19 cellular contexts compared by ENCODE assay signal in genomic region chr17:81176656-81177055, GRCh38. TPM values are rescaled to one million over a fixed set of nuclear protein-coding genes. Genes with fewer than 3 reads are reported as not detected.
DNase-seq lines count a peak whose midpoint lies in the region; ATAC-seq and TF ChIP-seq lines count a peak whose summit lies in the region.
"Had no signal": no experiment of that assay in that cellular context is flagged by ENCODE, and none has a peak within 500 bp of the region (broad histone marks: within the 10 kb centered on the region; RNA-seq: fewer than 3 reads in every experiment).

No MANE protein-coding gene starts in this region.

- H3F3A ChIP-seq in SK-N-SH (replicated peaks; ENCODE audit: insufficient read depth) = peaks cover 3% of the 10 kb centered on the region

- ATAC-seq in GM18858 (IDR thresholded peaks at IDR 0.05; ENCODE audit: unreplicated experiment) (no peak), GM19035 (IDR thresholded peaks at IDR 0.05; ENCODE audit: unreplicated experiment) (no peak)
- ATAC-seq: GM23338, K562 had no signal

- TF ChIP-seq RAD21 in SK-N-SH (IDR thresholded peaks at IDR 0.05; ENCODE audit: low read length) = no peak

- no peak for TF ChIP-seq EP300 in SK-N-SH (IDR thresholded peaks at IDR 0.05; ENCODE audit: borderline replicate concordance in 1 of 2, low read depth in 1 of 2, low read length in 1 of 2)

- H3K4me3 ChIP-seq in AG10803 (ENCODE audit: low read length) = no peak overlapping the region
- H3K4me3 ChIP-seq in SK-N-SH (ENCODE audit: low read depth in 2 of 2, low read length in 1 of 2) = no peak overlapping the region
- H3K4me3 ChIP-seq in tibial artery = no peak overlapping the region
- H3K4me3 ChIP-seq: GM23338, K562, PC-9 had no signal

- H3K4me1 ChIP-seq in SK-N-SH (ENCODE audit: control insufficient read depth in 1 of 2, insufficient read depth in 2 of 2, low read depth in 1 of 2, low read length in 1 of 2) (peaks cover 0 to 6% of the 10 kb centered on the region in 2 experiments; a peak in 1 of 4 replicates), tibial artery (no peaks in the 10 kb centered on the region)

- H2AFZ ChIP-seq in SK-N-SH (ENCODE audit: low read depth) = no peak overlapping the region
- H2AFZ ChIP-seq: GM23338, PC-9 had no signal

- no peak overlapping the region for H3K9ac ChIP-seq in SK-N-SH

- DNase-seq in AG10803 (ENCODE audit: low read depth) (peak; percentile 9), HCEC 1CT (peak; percentile 11), SK-N-SH (no peak), fibroblast of peridontal ligament (ENCODE audit: extremely low read depth) (peak; percentile 13), SIG-M5 (lab: John Stamatoyannopoulos, UW) (no peak), tibial artery (no peak)
- DNase-seq: ACHN; Calu3; CD4-positive, CD25-positive, alpha-beta regulatory T cell; DMS79 treated with DMSO at 0.1 percent for 48 hours; NCI-H1436 treated with DMSO at 0.1 percent for 48 hours; NCI-H2029 treated with DMSO at 0.1 percent for 48 hours; NCI-H510A treated with DMSO at 0.1 percent for 48 hours; PC-9 had no signal

- TF ChIP-seq CTCF in AG10803 (conservative IDR thresholded peaks at IDR 0.05; ENCODE audit: low read length) = no peak
- TF ChIP-seq CTCF in SK-N-SH (IDR thresholded peaks at IDR 0.05) = peak; percentile 39
- no peak for TF ChIP-seq CTCF in tibial artery (IDR thresholded peaks at IDR 0.05)

- CTCF ChIA-PET in SK-N-SH (lab: Yijun Ruan, JAX) = interaction anchor here (1.4 to 3.2 kb wide), 3 partner anchors 24 to 35 kb away, joined by 3 to 11 read pairs (median 5); no protein-coding TSS in a partner anchor

- POLR2A ChIA-PET in SK-N-SH (lab: Yijun Ruan, JAX) = no interaction called here

- H3K36me3 ChIP-seq in SK-N-SH (replicated peaks in 1 of 2; ENCODE audit: control insufficient read depth in 1 of 2, insufficient read depth in 2 of 2, low read length in 1 of 2) (no peaks in the 10 kb centered on the region), tibial artery (no peaks in the 10 kb centered on the region)

- intact Hi-C loops in tibial artery (cut with DNase I; ENCODE audit: low total_unique reads) = no loop called here

- no peak overlapping the region for H3K4me2 ChIP-seq in SK-N-SH
- H3K4me2 ChIP-seq: GM23338, PC-9 had no signal

- 0 out of 2 replicates have a peak, but pooled peaks cover 7% of the 10 kb centered on the region for H3K9me3 ChIP-seq in SK-N-SH
- H3K9me3 ChIP-seq in tibial artery = no peaks in the 10 kb centered on the region

- H3K79me2 ChIP-seq in SK-N-SH (ENCODE audit: insufficient read depth) = no peaks in the 10 kb centered on the region

- no peaks in the 10 kb centered on the region for H3K9me2 ChIP-seq in SK-N-SH

- H3K27ac ChIP-seq in SK-N-SH (ENCODE audit: low read depth in 2 of 2, low read length in 1 of 2) (no peak overlapping the region), tibial artery (no peak overlapping the region)
- H3K27ac ChIP-seq: HL-60, PC-9 had no signal

- H3K27me3 ChIP-seq in SK-N-SH (ENCODE audit: insufficient read depth) (no peaks in the 10 kb centered on the region), tibial artery (peaks cover 0 to 24% of the 10 kb centered on the region in 2 donors)

- no peaks in the 10 kb centered on the region for H4K20me1 ChIP-seq in SK-N-SH (ENCODE audit: insufficient read depth)

- WGBS in SK-N-SH (ENCODE audit: low lambda C conversion rate) = 91% methylated on average over 7 of the region's 7 CpGs

TF ChIP-seq in SK-N-SH, 30 proteins besides CTCF, POLR2A, EP300 and RAD21:
- no peak for TF ChIP-seq EZH2phosphoT487 (IDR thresholded peaks at IDR 0.05; ENCODE audit: borderline replicate concordance, low read depth)
- no peak for TF ChIP-seq MAX (IDR thresholded peaks at IDR 0.05; ENCODE audit: low read depth)
- TF ChIP-seq RFX5 (IDR thresholded peaks at IDR 0.05; ENCODE audit: low read length) = no peak
- TF ChIP-seq ZBTB33 (IDR thresholded peaks at IDR 0.05; ENCODE audit: borderline replicate concordance, low read depth) = no peak
- no peak for TF ChIP-seq USF1 (IDR thresholded peaks at IDR 0.05; ENCODE audit: borderline replicate concordance, low read depth)
- TF ChIP-seq YY1 (IDR thresholded peaks at IDR 0.05; ENCODE audit: low read depth) = no peak
- no peak for TF ChIP-seq REST (IDR thresholded peaks at IDR 0.05; ENCODE audit: low read depth, low read length)
- TF ChIP-seq MEF2A (IDR thresholded peaks at IDR 0.05; ENCODE audit: borderline replicate concordance, low read depth) = no peak
- no peak for TF ChIP-seq TEAD4 (IDR thresholded peaks at IDR 0.05; ENCODE audit: borderline replicate concordance, insufficient read depth)

RNA-seq across cellular contexts. Expression of gene AATK, which starts 10.6 kb away (rescaled TPM):
- 0.19 and 0.51 TPM in 2 replicates for polyA plus RNA-seq in SK-N-SH (2012; rRNA removed)
- polyA plus RNA-seq in SK-N-SH (2012; cell fraction: cytosol; rRNA removed) = 0.28 and 0.43 TPM in 2 replicates
- polyA plus RNA-seq in SK-N-SH (2012; cell fraction: nucleus; rRNA removed) = 1.0 and 1.5 TPM in 2 replicates

RNA-seq across cellular contexts. Expression of gene PVALEF, which starts 11.3 kb away (rescaled TPM):
- polyA plus RNA-seq in SK-N-SH (2012; rRNA removed) = not detected in 2 replicates
- not detected in 2 replicates for polyA plus RNA-seq in SK-N-SH (2012; cell fraction: cytosol; rRNA removed)
- polyA plus RNA-seq in SK-N-SH (2012; cell fraction: nucleus; rRNA removed) = not detected in 2 replicates
- polyA plus RNA-seq: CD4-positive, CD25-positive, alpha-beta regulatory T cell; GM23338; K562 had no signal

RNA-seq across cellular contexts. Expression of gene CEP131, which starts 46.1 kb away (rescaled TPM):
- polyA plus RNA-seq in SK-N-SH (2012; rRNA removed) = 26.5 and 34.8 TPM in 2 replicates
- 12.9 and 16.3 TPM in 2 replicates for polyA plus RNA-seq in SK-N-SH (2012; cell fraction: cytosol; rRNA removed)
- polyA plus RNA-seq in SK-N-SH (2012; cell fraction: nucleus; rRNA removed) = 196 and 378 TPM in 2 replicates

Comparison
In these comparisons a context has a peak if more than half of its experiments do, and no peak if none do; other contexts are left out.
1. DNase-seq: peak in AG10803 (single experiment), HCEC 1CT (single experiment) and fibroblast of peridontal ligament (single experiment); none in SK-N-SH (single experiment), SIG-M5 (single experiment) and tibial artery (0 of 2).